1 cellular context compared by ENCODE assay signal in the genomic region with DNA sequence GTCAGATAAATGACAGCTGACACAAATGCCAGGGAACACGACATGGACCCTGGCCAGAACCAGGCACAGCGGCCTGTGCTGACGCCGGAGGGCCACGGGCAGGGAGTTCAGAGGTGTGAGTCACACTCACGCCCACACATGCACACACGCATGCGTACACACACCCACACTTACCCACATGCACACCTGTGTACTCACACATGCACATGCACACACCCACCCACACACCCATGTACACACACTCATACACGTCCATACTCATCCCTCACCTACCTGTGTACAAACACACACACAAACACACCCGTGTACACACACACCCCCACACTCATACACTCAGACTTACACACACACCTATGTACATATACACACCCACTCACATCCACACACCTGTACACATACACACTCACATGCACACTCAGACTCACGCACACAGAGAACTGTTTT.
TF ChIP-seq lines count a peak whose summit lies in the region.

No MANE protein-coding gene starts in this region.

TF ChIP-seq in H1, 55 proteins besides CTCF, POLR2A, EP300 and RAD21 (continued from another document):
- no peak for TF ChIP-seq TAF1 (IDR thresholded peaks at IDR 0.05; ENCODE audit: low read depth, low read length)
- no peak for TF ChIP-seq BACH1 (IDR thresholded peaks at IDR 0.05; ENCODE audit: low read length)
- no peak for TF ChIP-seq NRF1 (IDR thresholded peaks at IDR 0.05; ENCODE audit: low read depth, low read length)
- no peak for TF ChIP-seq JUND (IDR thresholded peaks at IDR 0.05; ENCODE audit: low read length)
- TF ChIP-seq, protein P1, sequence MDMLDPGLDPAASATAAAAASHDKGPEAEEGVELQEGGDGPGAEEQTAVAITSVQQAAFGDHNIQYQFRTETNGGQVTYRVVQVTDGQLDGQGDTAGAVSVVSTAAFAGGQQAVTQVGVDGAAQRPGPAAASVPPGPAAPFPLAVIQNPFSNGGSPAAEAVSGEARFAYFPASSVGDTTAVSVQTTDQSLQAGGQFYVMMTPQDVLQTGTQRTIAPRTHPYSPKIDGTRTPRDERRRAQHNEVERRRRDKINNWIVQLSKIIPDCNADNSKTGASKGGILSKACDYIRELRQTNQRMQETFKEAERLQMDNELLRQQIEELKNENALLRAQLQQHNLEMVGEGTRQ (IDR thresholded peaks at IDR 0.05; ENCODE audit: low read length): no peak
TF ChIP-seq in H1: peak in this region for 0.
